In the genomic region with DNA sequence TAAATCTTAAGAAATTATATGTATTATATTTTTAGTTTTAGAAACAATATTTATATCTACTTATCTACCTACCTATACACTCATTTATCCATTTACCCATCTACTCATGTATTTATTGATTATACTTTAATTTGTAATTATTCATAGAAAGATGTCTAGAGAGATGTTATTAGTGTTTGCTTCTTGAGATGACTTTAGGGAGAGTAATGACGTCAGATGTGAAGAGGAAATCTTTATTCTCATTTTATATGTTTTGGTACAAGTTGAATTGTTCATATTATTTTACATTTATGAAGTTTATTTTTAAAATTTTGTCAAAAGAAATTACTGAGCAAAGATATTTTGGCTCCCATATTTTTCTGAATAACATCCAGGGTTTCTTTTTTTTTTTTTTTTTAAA, we compare ENCODE assay signal across 34 cellular contexts.
"Had no signal": no experiment of that assay in that cellular context is flagged by ENCODE, and none has a peak within 500 bp of the region (broad histone marks: within the 10 kb centered on the region; RNA-seq: fewer than 3 reads in every experiment).

No MANE protein-coding gene starts in this region.

- H3K9me3 ChIP-seq: MG63 had no signal

- H3K27me3 ChIP-seq: MG63 had no signal

- DNase-seq: Karpas-422, MG63, MM.1S, NCI-H1048, NCI-H1092, NCI-H1092 treated with DMSO at 0.1 percent for 48 hours, NCI-H1105, NCI-H1105 treated with DMSO at 0.1 percent for 48 hours, NCI-H1417, NCI-H1417 treated with DMSO at 0.1 percent for 48 hours, NCI-H1436, NCI-H1436 treated with DMSO at 0.1 percent for 48 hours, NCI-H146, NCI-H1694, NCI-H1694 treated with DMSO at 0.1 percent for 48 hours, NCI-H187, NCI-H187 treated with DMSO at 0.1 percent for 48 hours, NCI-H1930, NCI-H2029, NCI-H2029 treated with DMSO at 0.1 percent for 48 hours, NCI-H2081, NCI-H2081 treated with DMSO at 0.1 percent for 48 hours, NCI-H2107, NCI-H2171, NCI-H2171 treated with DMSO at 0.1 percent for 48 hours, NCI-H2227 treated with DMSO at 0.1 percent for 48 hours, NCI-H226, NCI-H345, NCI-H446, NCI-H446 treated with DMSO at 0.1 percent for 48 hours, NCI-H510A, NCI-H510A treated with DMSO at 0.1 percent for 48 hours, NCI-H524, NCI-H524 treated with DMSO at 0.1 percent for 48 hours had no signal

- H3K4me3 ChIP-seq: MG63 had no signal

- H3K36me3 ChIP-seq: MG63 had no signal
